27 cellular contexts compared by ENCODE assay signal in the genomic region with DNA sequence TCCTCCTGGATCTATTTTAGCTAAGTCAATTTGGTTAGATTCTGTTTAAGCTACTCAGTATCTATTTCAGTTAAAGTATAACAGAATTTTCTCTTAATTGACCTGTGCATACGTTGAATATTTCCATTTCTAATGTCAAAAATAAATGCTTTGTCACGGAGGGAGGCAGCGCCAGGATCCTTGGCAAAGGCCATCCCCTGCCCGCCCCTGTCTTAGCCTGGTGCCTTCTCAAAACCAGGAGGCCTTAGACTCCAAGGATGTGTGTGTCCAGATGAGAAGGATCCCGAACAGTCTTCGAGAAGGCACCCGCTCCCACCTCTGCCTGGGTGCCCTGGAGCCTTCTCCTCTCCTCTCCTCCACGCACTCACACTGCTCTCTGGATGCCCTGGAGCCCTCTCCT. TPM values are rescaled to one million over a fixed set of nuclear protein-coding genes. Genes with fewer than 3 reads are reported as not detected.
DNase-seq lines count a peak whose midpoint lies in the region; ATAC-seq, FAIRE-seq and TF ChIP-seq lines count a peak whose summit lies in the region.
"Had no signal": no experiment of that assay in that cellular context is flagged by ENCODE, and none has a peak within 500 bp of the region (broad histone marks: within the 10 kb centered on the region; RNA-seq: fewer than 3 reads in every experiment).

No MANE protein-coding gene starts in this region.

- H3K4me3 ChIP-seq in OCI-LY1 (ENCODE audit: low read depth, low read length, poor library complexity, severe bottlenecking) (peak overlapping the region; percentile 46), astrocyte (ENCODE audit: insufficient read depth, low read depth, low read length) (no peak overlapping the region), transverse colon (no peak overlapping the region), MG63 (no peak overlapping the region)
- H3K4me3 ChIP-seq: GM23338, HAP-1, K562, SJSA1 had no signal

- H3K79me2 ChIP-seq in OCI-LY1 (ENCODE audit: insufficient read depth, low read length) (no peaks in the 10 kb centered on the region), astrocyte (ENCODE audit: insufficient read depth, low read length) (no peaks in the 10 kb centered on the region)

- H3K9me2 ChIP-seq in OCI-LY1 (ENCODE audit: low read depth, low read length), result no peaks in the 10 kb centered on the region

- no peaks in the 10 kb centered on the region for H3K9me3 ChIP-seq in OCI-LY1 (ENCODE audit: low read length)
- H3K9me3 ChIP-seq in astrocyte (ENCODE audit: insufficient read depth, low read depth, low read length), result no peaks in the 10 kb centered on the region
- no peaks in the 10 kb centered on the region for H3K9me3 ChIP-seq in transverse colon
- 0 out of 2 replicates have a peak, but pooled peaks cover 2% of the 10 kb centered on the region for H3K9me3 ChIP-seq in MG63
- H3K9me3 ChIP-seq: BE2C, HAP-1, SJSA1 had no signal

- H2AFZ ChIP-seq in OCI-LY1 (ENCODE audit: low read length) (no peak overlapping the region), astrocyte (ENCODE audit: low read depth, low read length) (no peak overlapping the region)
- H2AFZ ChIP-seq: GM23338 had no signal

- DNase-seq in Right ventricle myocardium superior (peak; percentile 6), cardiac septum (ENCODE audit: low spot score) (no peak), astrocyte (ENCODE audit: low read depth) (no peak), transverse colon (no peak), GM19240 (ENCODE audit: insufficient read length, low spot score) (no peak), MG63 (no peak), SIG-M5 (lab: John Stamatoyannopoulos, UW) (no peak)
- DNase-seq: 8988T; ACHN; BE2C; COR-L47; HFFc6; NCI-H1105 treated with DMSO at 0.1 percent for 48 hours; NCI-H146; NCI-H1930; NCI-H2107; NCI-H446 treated with DMSO at 0.1 percent for 48 hours; NCI-H526; NCI-H82; NK-92 treated with Interleukin-12 subunit alpha and Interleukin-12 subunit beta, amount 100 ng/mL, for 24 hours had no signal

- H3K36me3 Mint-ChIP-seq in astrocyte (ENCODE audit: low read depth, unreplicated experiment), result peaks cover 7% of the 10 kb centered on the region

- H3K9ac ChIP-seq in OCI-LY1 (ENCODE audit: low read length) (peak overlapping the region; percentile 4; the same call in 1 of the 2 replicates), astrocyte (ENCODE audit: low read length) (no peak overlapping the region)

- peak overlapping the region; percentile 34 for H3K27ac Mint-ChIP-seq in astrocyte (ENCODE audit: unreplicated experiment)
- H3K27ac Mint-ChIP-seq: GM23338, HFFc6 had no signal

- TF ChIP-seq EP300 in transverse colon (IDR thresholded peaks at IDR 0.05; ENCODE audit: low read depth), result no peak

- no peak for TF ChIP-seq CTCF in OCI-LY1 (IDR thresholded peaks at IDR 0.05; ENCODE audit: low read length)
- no peak for TF ChIP-seq CTCF in astrocyte (IDR thresholded peaks at IDR 0.05; ENCODE audit: insufficient read depth, low read depth, low read length)
- no peak for TF ChIP-seq CTCF in transverse colon (IDR thresholded peaks at IDR 0.05)

- H3K27me3 ChIP-seq in OCI-LY1 (ENCODE audit: insufficient read depth, low read length) (no peaks in the 10 kb centered on the region), astrocyte (ENCODE audit: insufficient read depth, low read length) (no peaks in the 10 kb centered on the region), transverse colon (peaks cover 13% of the 10 kb centered on the region), MG63 (no peaks in the 10 kb centered on the region)
- H3K27me3 ChIP-seq: BE2C, SJSA1 had no signal

- no peaks in the 10 kb centered on the region for H3K9me3 Mint-ChIP-seq in astrocyte (ENCODE audit: unreplicated experiment)
- H3K9me3 Mint-ChIP-seq: GM23338, HFFc6 had no signal

- H3K36me3 ChIP-seq in OCI-LY1 (ENCODE audit: insufficient read depth, low read length) (peaks cover 18% of the 10 kb centered on the region), astrocyte (ENCODE audit: insufficient read depth, low read length) (no peaks in the 10 kb centered on the region), transverse colon (no peaks in the 10 kb centered on the region), MG63 (peaks cover 10% of the 10 kb centered on the region; the same call in 1 of the 2 replicates)
- H3K36me3 ChIP-seq: BE2C, SJSA1 had no signal

- no peaks in the 10 kb centered on the region for H3F3A ChIP-seq in OCI-LY1 (ENCODE audit: insufficient read depth, low read length)

- H3K27ac ChIP-seq in OCI-LY1 (ENCODE audit: low read depth, low read length, poor library complexity, severe bottlenecking) (peak overlapping the region; percentile 97), astrocyte (ENCODE audit: low read depth, low read length) (no peak overlapping the region), transverse colon (peak overlapping the region; percentile 69 to 80 (median 78))
- H3K27ac ChIP-seq: SJSA1 had no signal

- H3K27me3 Mint-ChIP-seq in astrocyte (ENCODE audit: low read depth, unreplicated experiment), result no peaks in the 10 kb centered on the region

- no peak for ATAC-seq in Right ventricle myocardium superior (ENCODE audit: poor library complexity)

- peak overlapping the region; percentile 72 for H3K4me2 ChIP-seq in OCI-LY1 (ENCODE audit: low read length)
- no peak overlapping the region for H3K4me2 ChIP-seq in astrocyte (ENCODE audit: low read length)
- H3K4me2 ChIP-seq: GM23338 had no signal

- intact Hi-C loops in Right ventricle myocardium superior (cut with DNase I) (no loop called here), cardiac septum (cut with DNase I) (no loop called here), transverse colon (cut with DNase I; ENCODE audit: low total_unique reads) (no loop called here)

- no peak overlapping the region for H3K4me3 Mint-ChIP-seq in astrocyte (ENCODE audit: unreplicated experiment)
- H3K4me3 Mint-ChIP-seq: HFFc6 had no signal

- 90 to 93% methylated on average over 3 to 8 of the region's 8 CpGs for WGBS in transverse colon (ENCODE audit: low coverage in 1 of 2), 2 donors

- H3K4me1 ChIP-seq in OCI-LY1 (ENCODE audit: insufficient read depth, low read length, severe bottlenecking) (peaks cover 27% of the 10 kb centered on the region), astrocyte (ENCODE audit: insufficient read depth, low read length) (peaks cover 3% of the 10 kb centered on the region), transverse colon (peaks cover 0 to 16% (median 7%) of the 10 kb centered on the region in 4 donors)
- H3K4me1 ChIP-seq: HAP-1 had no signal

- no peak for FAIRE-seq in astrocyte (lab: Jason Lieb, UNC)
- FAIRE-seq: K562 had no signal

- in situ Hi-C loops in transverse colon (cut with MboI; ENCODE audit: low pct_ligation_motif_present in 1 of 4, low pct_unique_long_range_greater_than_20kb in 1 of 4, low sequenced_read_pairs in 3 of 4), result no loop called here

- TF ChIP-seq POLR2A in transverse colon (IDR thresholded peaks at IDR 0.05), result no peak

- H4K20me1 ChIP-seq in OCI-LY1 (ENCODE audit: insufficient read depth, low read length) (no peaks in the 10 kb centered on the region), astrocyte (ENCODE audit: insufficient read depth, low read length) (no peaks in the 10 kb centered on the region)

- H3K4me1 Mint-ChIP-seq in astrocyte (ENCODE audit: low read depth, unreplicated experiment), result no peaks in the 10 kb centered on the region

RNA-seq across cellular contexts. Expression of a gene that starts 22.4 kb away (rescaled TPM):
- total RNA-seq in Right ventricle myocardium superior (6.1 TPM), cardiac septum (7.8 TPM), astrocyte (11.0 and 13.5 TPM in 2 replicates), transverse colon (10 to 100 TPM in 1 of 4 donors, 1 to 10 TPM in 3; 5.2 to 19.9 (median 5.9) TPM)
- 16.0 and 25.4 TPM in 2 replicates for total RNA-seq in MG63 (2014; rRNA removed; shearing (Covaris generic); ENCODE audit: low replicate concordance)

RNA-seq across cellular contexts. Expression of a gene that starts 22.4 kb away (rescaled TPM):
- total RNA-seq in Right ventricle myocardium superior (2.7 TPM), cardiac septum (0.94 TPM), astrocyte (43.0 and 54.3 TPM in 2 replicates), transverse colon (100 to 1,000 TPM in 1 of 4 donors, 10 to 100 TPM in 1, 1 to 10 TPM in 2; 6.0 to 223 (median 8.0) TPM)
- 2.8 TPM in 1 of 2 replicates, not detected in the other for total RNA-seq in MG63 (2014; rRNA removed; shearing (Covaris generic); ENCODE audit: low replicate concordance)
- total RNA-seq: LHCN-M2, MCF 10A, SJSA1 had no signal

RNA-seq across cellular contexts. Expression of a gene that starts 34.6 kb away (rescaled TPM):
- total RNA-seq in Right ventricle myocardium superior, result 17.8 TPM
- total RNA-seq in cardiac septum, result 16.4 TPM
- total RNA-seq in astrocyte, result 93.4 and 96.5 TPM in 2 replicates
- 100 to 1,000 TPM in 1 of 4 donors, 10 to 100 TPM in 3; 55.2 to 137 (median 71.1) TPM for total RNA-seq in transverse colon
- 67.7 and 72.3 TPM in 2 replicates for total RNA-seq in MG63 (2014; rRNA removed; shearing (Covaris generic); ENCODE audit: low replicate concordance)

RNA-seq across cellular contexts. Expression of a gene that starts 43.0 kb away (rescaled TPM):
- total RNA-seq in Right ventricle myocardium superior (10.2 TPM), cardiac septum (7.9 TPM), astrocyte (18.7 and 19.3 TPM in 2 replicates), transverse colon (10 to 100 TPM; 10.8 to 13.0 (median 11.9) TPM)
- total RNA-seq in MG63 (2014; rRNA removed; shearing (Covaris generic); ENCODE audit: low replicate concordance), result 52.1 and 63.5 TPM in 2 replicates
